1 cellular context compared by ENCODE assay signal in genomic region chr11:124640660-124641059, GRCh38.
TF ChIP-seq lines count a peak whose summit lies in the region.

No MANE protein-coding gene starts in this region.

TF ChIP-seq in H1, 55 proteins besides CTCF, POLR2A, EP300 and RAD21:
- TF ChIP-seq SUZ12 (IDR thresholded peaks at IDR 0.05; ENCODE audit: low read length) (no peak), TAF1 (IDR thresholded peaks at IDR 0.05; ENCODE audit: low read depth, low read length) (0 out of 2 replicates have a peak, but pooled peaks have one; percentile 47)
